In the genomic region with DNA sequence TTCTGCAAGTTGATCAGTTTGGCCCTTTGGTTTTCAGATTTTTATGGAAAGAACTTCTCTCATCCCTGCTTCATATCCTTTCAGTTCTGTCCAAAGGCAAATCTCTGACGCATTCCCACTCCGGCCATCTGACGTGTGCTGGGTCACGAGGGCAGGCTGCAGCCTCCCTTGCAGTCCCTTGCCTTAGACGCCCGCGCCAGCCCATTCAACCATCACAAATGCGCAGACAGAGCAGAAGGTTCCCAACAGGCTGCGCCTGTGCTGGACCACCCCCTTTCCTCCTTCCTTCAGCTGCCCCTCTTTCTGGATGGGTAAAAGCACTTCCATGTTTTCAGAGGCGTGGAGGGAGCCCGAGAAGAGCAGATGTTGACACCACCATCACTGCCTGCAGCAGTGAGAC, we compare ENCODE assay signal across 8 cellular contexts.
DNase-seq lines count a peak whose midpoint lies in the region; ATAC-seq and TF ChIP-seq lines count a peak whose summit lies in the region.
"Not testable (repeated sequence)": the region's sequence is repeated elsewhere in the genome, so short reads cannot be mapped to it uniquely, and the experiment has no call there.

No MANE protein-coding gene starts in this region.

- not testable (repeated sequence) for H3K27me3 Mint-ChIP-seq in central memory CD8-positive, alpha-beta T cell; endodermal cell (ENCODE audit: insufficient read depth); neural crest cell (ENCODE audit: low read depth)

- not testable (repeated sequence) for H3K9me3 Mint-ChIP-seq in central memory CD8-positive, alpha-beta T cell; endodermal cell; neural crest cell

- not testable (repeated sequence) for H3K27me3 ChIP-seq in endodermal cell (ENCODE audit: control insufficient read depth, insufficient read depth, low read length, poor library complexity, severe bottlenecking); gastroesophageal sphincter; thyroid gland

- H3K4me3 ChIP-seq in endodermal cell (ENCODE audit: low read length); gastroesophageal sphincter; thyroid gland (replicated peaks in 1 of 3): not testable (repeated sequence)

- DNase-seq in central memory CD8-positive, alpha-beta T cell (ENCODE audit: low spot score in 2 of 2); neural crest cell (ENCODE audit: low read depth, low spot score): not testable (repeated sequence)
- DNase-seq in dermis blood vessel endothelial cell (peak; percentile 25), endodermal cell (peak; percentile 24), islet precursor cell (peak; percentile 33), retina (peak; percentile 11), thyroid gland (peak; percentile 16 to 17)

- intact Hi-C loops in thyroid gland (cut with DNase I), result not testable (repeated sequence)

- not testable (repeated sequence) for H3K36me3 ChIP-seq in endodermal cell (ENCODE audit: control insufficient read depth, insufficient read depth, low read length); gastroesophageal sphincter; thyroid gland

- not testable (repeated sequence) for H3K27ac ChIP-seq in endodermal cell (ENCODE audit: low read depth, low read length); gastroesophageal sphincter; thyroid gland

- H3K9ac ChIP-seq in endodermal cell (ENCODE audit: extremely low read depth, low read length, poor library complexity, severe bottlenecking), result not testable (repeated sequence)

- H3K27ac Mint-ChIP-seq in central memory CD8-positive, alpha-beta T cell (ENCODE audit: low read depth), result peak overlapping the region; percentile 78
- H3K27ac Mint-ChIP-seq in endodermal cell, result not testable (repeated sequence)
- H3K27ac Mint-ChIP-seq in neural crest cell (ENCODE audit: unreplicated experiment), result peak overlapping the region; percentile 89

- H3K4me1 Mint-ChIP-seq in central memory CD8-positive, alpha-beta T cell; endodermal cell; neural crest cell: not testable (repeated sequence)

- TF ChIP-seq EP300 in gastroesophageal sphincter (IDR thresholded peaks at IDR 0.05), result not testable (repeated sequence)

- H3K4me1 ChIP-seq in endodermal cell (ENCODE audit: control insufficient read depth, insufficient read depth, low read length); gastroesophageal sphincter; thyroid gland: not testable (repeated sequence)

- not testable (repeated sequence) for TF ChIP-seq CTCF in endodermal cell (conservative IDR thresholded peaks at IDR 0.05); gastroesophageal sphincter (IDR thresholded peaks at IDR 0.05); neural crest cell (conservative IDR thresholded peaks at IDR 0.05); thyroid gland (IDR thresholded peaks at IDR 0.05)

- H3K36me3 Mint-ChIP-seq in central memory CD8-positive, alpha-beta T cell (ENCODE audit: insufficient read depth); endodermal cell (ENCODE audit: low read depth); neural crest cell (ENCODE audit: low read depth): not testable (repeated sequence)

- 94 to 96% methylated on average over 4 to 9 of the region's 11 CpGs for WGBS in endodermal cell (ENCODE audit: insufficient coverage in 1 of 2, insufficient read length in 1 of 2), 2 experiments
- WGBS in gastroesophageal sphincter (ENCODE audit: low coverage in 1 of 2), 2 donors, result 97% methylated on average over 9 of the region's 11 CpGs; no CpG with 5 or more reads in 1 of the 2 donors
- 95 to 98% methylated on average over 9 to 10 of the region's 11 CpGs for WGBS in thyroid gland, 2 donors

- not testable (repeated sequence) for TF ChIP-seq POLR2A in gastroesophageal sphincter (IDR thresholded peaks at IDR 0.05); thyroid gland (IDR thresholded peaks at IDR 0.05)

- not testable (repeated sequence) for H3K4me3 Mint-ChIP-seq in central memory CD8-positive, alpha-beta T cell; endodermal cell; neural crest cell

- not testable (repeated sequence) for H3K9me3 ChIP-seq in endodermal cell (ENCODE audit: control insufficient read depth, low read length); gastroesophageal sphincter; thyroid gland

- ATAC-seq in central memory CD8-positive, alpha-beta T cell (replicated peaks; ENCODE audit: extremely low read depth, poor library complexity, severe bottlenecking), result not testable (repeated sequence)
- ATAC-seq in gastroesophageal sphincter, result peak; percentile 28
